Comparison of ENCODE assay signal across 26 cellular contexts in genomic region chr18:21949326-21950015, GRCh38.
"Had no signal": no experiment of that assay in that cellular context is flagged by ENCODE, and none has a peak within 500 bp of the region (broad histone marks: within the 10 kb centered on the region; RNA-seq: fewer than 3 reads in every experiment).

No MANE protein-coding gene starts in this region.

- H3K4me1 ChIP-seq: gastrocnemius medialis, neural progenitor cell, upper lobe of right lung had no signal

- H3K27ac ChIP-seq: epithelial cell of prostate, gastrocnemius medialis, hepatocyte, neural progenitor cell, upper lobe of right lung had no signal

- H3K36me3 Mint-ChIP-seq: natural killer cell; neural progenitor cell; stimulated activated effector memory CD8-positive, alpha-beta T cell treated with anti-CD3 and anti-CD28 coated beads, Interleukin-12 subunit alpha, Interleukin-12 subunit beta, amount 100 ng/mL, for 72 hours had no signal

- H3K27ac Mint-ChIP-seq: activated CD8-positive, alpha-beta T cell treated with anti-CD3 and anti-CD28 coated beads for 36 hours; activated T-helper 17 cell treated with anti-CD3 and anti-CD28 coated beads, Interleukin-2, amount 50 U/mL, for 72 hours; natural killer cell; neural progenitor cell; stimulated activated effector memory CD8-positive, alpha-beta T cell treated with anti-CD3 and anti-CD28 coated beads, Interleukin-12 subunit alpha, Interleukin-12 subunit beta, amount 100 ng/mL, for 72 hours had no signal

- H3K27me3 ChIP-seq: gastrocnemius medialis, hepatocyte, upper lobe of right lung had no signal

- H3K9me3 Mint-ChIP-seq: activated CD8-positive, alpha-beta T cell treated with anti-CD3 and anti-CD28 coated beads for 36 hours; activated T-cell treated with anti-CD3 and anti-CD28 coated beads, Interleukin-2, amount 50 U/mL, for 4 hours; activated T-helper 17 cell treated with anti-CD3 and anti-CD28 coated beads, Interleukin-2, amount 50 U/mL, for 72 hours; central memory CD8-positive, alpha-beta T cell; natural killer cell; stimulated activated effector memory CD8-positive, alpha-beta T cell treated with anti-CD3 and anti-CD28 coated beads, Interleukin-12 subunit alpha, Interleukin-12 subunit beta, amount 100 ng/mL, for 72 hours; stimulated activated naive CD8-positive, alpha-beta T cell treated with anti-CD3 and anti-CD28 coated beads, Interleukin-15, amount 100 ng/mL, for 72 hours had no signal

- H3K36me3 ChIP-seq: gastrocnemius medialis, neural progenitor cell, upper lobe of right lung had no signal

- H3K4me3 ChIP-seq: gastrocnemius medialis, hepatocyte, neural progenitor cell, upper lobe of right lung had no signal

- H3K9me3 ChIP-seq: gastrocnemius medialis, upper lobe of right lung had no signal

- DNase-seq: activated CD4-positive, alpha-beta T cell treated with anti-CD3 and anti-CD28 coated beads, Interleukin-2, amount 50 U/mL, for 1 hour; activated CD4-positive, CD25-positive, alpha-beta regulatory T cell treated with anti-CD3 and anti-CD28 coated beads, Interleukin-2, amount 50 U/mL, for 72 hours; activated CD8-positive, alpha-beta T cell treated with anti-CD3 and anti-CD28 coated beads for 36 hours; activated gamma-delta T cell treated with Interleukin-2 at 50 U/mL for 16 hours; activated naive CD4-positive, alpha-beta T cell treated with anti-CD3 and anti-CD28 coated beads, Interleukin-2, amount 50 U/mL, for 16 hours; activated T-cell treated with anti-CD3 and anti-CD28 coated beads, Interleukin-2, amount 50 U/mL, for 4 hours; amygdala; dermis blood vessel endothelial cell; effector CD4-positive, alpha-beta T cell; gastrocnemius medialis; glutamatergic neuron; islet precursor cell; natural killer cell; occipital lobe; right cardiac atrium; stimulated activated CD4-positive, alpha-beta T cell treated with anti-CD3 and anti-CD28 coated beads, Interleukin-2, amount 100 ng/mL, for 48 hours; stimulated activated naive CD8-positive, alpha-beta T cell treated with anti-CD3 and anti-CD28 coated beads, Interleukin-15, amount 100 ng/mL, for 72 hours; substantia nigra; T-helper 2 cell; upper lobe of right lung had no signal

- H3K4me3 Mint-ChIP-seq: activated CD8-positive, alpha-beta T cell treated with anti-CD3 and anti-CD28 coated beads for 36 hours; activated T-cell treated with anti-CD3 and anti-CD28 coated beads, Interleukin-2, amount 50 U/mL, for 4 hours; activated T-helper 17 cell treated with anti-CD3 and anti-CD28 coated beads, Interleukin-2, amount 50 U/mL, for 72 hours; central memory CD8-positive, alpha-beta T cell; natural killer cell; neural progenitor cell; stimulated activated effector memory CD8-positive, alpha-beta T cell treated with anti-CD3 and anti-CD28 coated beads, Interleukin-12 subunit alpha, Interleukin-12 subunit beta, amount 100 ng/mL, for 72 hours; stimulated activated naive CD8-positive, alpha-beta T cell treated with anti-CD3 and anti-CD28 coated beads, Interleukin-15, amount 100 ng/mL, for 72 hours had no signal

- H3K4me1 Mint-ChIP-seq: activated T-helper 17 cell treated with anti-CD3 and anti-CD28 coated beads, Interleukin-2, amount 50 U/mL, for 72 hours; central memory CD8-positive, alpha-beta T cell; natural killer cell; neural progenitor cell; stimulated activated effector memory CD8-positive, alpha-beta T cell treated with anti-CD3 and anti-CD28 coated beads, Interleukin-12 subunit alpha, Interleukin-12 subunit beta, amount 100 ng/mL, for 72 hours; stimulated activated naive CD8-positive, alpha-beta T cell treated with anti-CD3 and anti-CD28 coated beads, Interleukin-15, amount 100 ng/mL, for 72 hours had no signal

- ATAC-seq: activated CD8-positive, alpha-beta T cell treated with anti-CD3 and anti-CD28 coated beads for 36 hours; activated T-cell treated with anti-CD3 and anti-CD28 coated beads, Interleukin-2, amount 50 U/mL, for 4 hours; activated T-helper 17 cell treated with anti-CD3 and anti-CD28 coated beads, Interleukin-2, amount 50 U/mL, for 72 hours; gastrocnemius medialis; natural killer cell; right cardiac atrium; stimulated activated effector memory CD8-positive, alpha-beta T cell treated with anti-CD3 and anti-CD28 coated beads, Interleukin-12 subunit alpha, Interleukin-12 subunit beta, amount 100 ng/mL, for 72 hours; stimulated activated naive CD8-positive, alpha-beta T cell treated with anti-CD3 and anti-CD28 coated beads, Interleukin-15, amount 100 ng/mL, for 72 hours; upper lobe of right lung had no signal
